Comparison of ENCODE assay signal across 1 cellular context in the genomic region with DNA sequence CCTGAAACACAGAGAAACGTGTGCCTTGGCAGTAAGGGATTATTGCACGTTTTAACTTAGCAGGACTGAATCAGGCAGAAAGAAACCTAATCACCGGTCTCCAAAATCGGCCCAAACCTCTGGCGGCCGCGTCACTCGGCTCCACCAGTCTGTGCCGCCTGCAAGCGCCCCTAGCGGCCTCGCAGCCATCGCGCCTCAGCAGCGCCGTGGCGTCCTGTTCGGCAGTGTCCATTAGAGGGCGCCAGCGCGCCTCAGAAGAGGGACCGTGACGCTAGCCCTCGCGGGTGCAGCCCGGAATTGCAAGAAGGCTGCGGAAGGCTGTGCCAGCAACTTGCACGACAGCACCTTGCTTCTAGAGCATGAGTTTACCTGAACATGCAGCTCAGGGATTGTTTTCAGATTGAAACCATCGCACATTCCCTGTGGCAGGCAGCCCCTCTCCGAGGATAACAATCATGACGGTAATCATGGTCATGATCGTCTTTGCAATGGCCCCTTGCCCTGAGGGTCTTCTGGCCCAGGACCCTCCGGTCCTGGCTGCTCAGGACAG.
A peak's percentile ranks its signal among the peaks of the same experiment; 100 is the strongest.
TF ChIP-seq lines count a peak whose summit lies in the region.

No MANE protein-coding gene starts in this region.

TF ChIP-seq in HepG2, 621 proteins besides CTCF, POLR2A, EP300 and RAD21 (continued from another document):
- TF ChIP-seq ZMAT5 (CRISPR knock-in tag; IDR thresholded peaks at IDR 0.05; ENCODE audit: borderline replicate concordance, low read depth) (no peak), ZNF788 (CRISPR knock-in tag; IDR thresholded peaks at IDR 0.05; ENCODE audit: borderline replicate concordance) (peak; percentile 91), ZNF644 (CRISPR knock-in tag; IDR thresholded peaks at IDR 0.05; ENCODE audit: low read depth) (peak; percentile 50; the same call in 1 of the 2 replicates), ZNF75D (CRISPR knock-in tag; IDR thresholded peaks at IDR 0.05; ENCODE audit: borderline replicate concordance) (no peak), CHD2 (IDR thresholded peaks at IDR 0.05; ENCODE audit: low read depth, low read length) (0 out of 2 replicates have a peak, but pooled peaks have one; percentile 40), NFATC3 (CRISPR knock-in tag; IDR thresholded peaks at IDR 0.05) (0 out of 2 replicates have a peak, but pooled peaks have one; percentile 30), MED1 (CRISPR knock-in tag; IDR thresholded peaks at IDR 0.05) (peak; percentile 42; the same call in 1 of the 2 replicates), ZNF589 (CRISPR knock-in tag; conservative IDR thresholded peaks at IDR 0.05) (peak; percentile 81; the same call in 1 of the 2 replicates), ZKSCAN8 (CRISPR knock-in tag; IDR thresholded peaks at IDR 0.05; ENCODE audit: borderline replicate concordance) (peak; percentile 79; the same call in 1 of the 2 replicates), ZNF264 (CRISPR knock-in tag; IDR thresholded peaks at IDR 0.05) (0 out of 2 replicates have a peak, but pooled peaks have one; percentile 52), ZNF772 (CRISPR knock-in tag; IDR thresholded peaks at IDR 0.05) (peak; percentile 85; the same call in 1 of the 2 replicates), NCOA1 (CRISPR knock-in tag; IDR thresholded peaks at IDR 0.05) (0 out of 2 replicates have a peak, but pooled peaks have one; percentile 29), GATAD1 (CRISPR knock-in tag; IDR thresholded peaks at IDR 0.05) (peak; percentile 75), ZNF563 (CRISPR knock-in tag; IDR thresholded peaks at IDR 0.05) (0 out of 2 replicates have a peak, but pooled peaks have one; percentile 38), ZFY (CRISPR knock-in tag; IDR thresholded peaks at IDR 0.05) (peak; percentile 64)
- TF ChIP-seq, protein P1, sequence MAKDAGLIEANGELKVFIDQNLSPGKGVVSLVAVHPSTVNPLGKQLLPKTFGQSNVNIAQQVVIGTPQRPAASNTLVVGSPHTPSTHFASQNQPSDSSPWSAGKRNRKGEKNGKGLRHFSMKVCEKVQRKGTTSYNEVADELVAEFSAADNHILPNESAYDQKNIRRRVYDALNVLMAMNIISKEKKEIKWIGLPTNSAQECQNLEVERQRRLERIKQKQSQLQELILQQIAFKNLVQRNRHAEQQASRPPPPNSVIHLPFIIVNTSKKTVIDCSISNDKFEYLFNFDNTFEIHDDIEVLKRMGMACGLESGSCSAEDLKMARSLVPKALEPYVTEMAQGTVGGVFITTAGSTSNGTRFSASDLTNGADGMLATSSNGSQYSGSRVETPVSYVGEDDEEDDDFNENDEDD (CRISPR knock-in tag; IDR thresholded peaks at IDR 0.05; ENCODE audit: borderline replicate concordance) = peak; percentile 56; the same call in 1 of the 2 replicates
- TF ChIP-seq, protein P2, sequence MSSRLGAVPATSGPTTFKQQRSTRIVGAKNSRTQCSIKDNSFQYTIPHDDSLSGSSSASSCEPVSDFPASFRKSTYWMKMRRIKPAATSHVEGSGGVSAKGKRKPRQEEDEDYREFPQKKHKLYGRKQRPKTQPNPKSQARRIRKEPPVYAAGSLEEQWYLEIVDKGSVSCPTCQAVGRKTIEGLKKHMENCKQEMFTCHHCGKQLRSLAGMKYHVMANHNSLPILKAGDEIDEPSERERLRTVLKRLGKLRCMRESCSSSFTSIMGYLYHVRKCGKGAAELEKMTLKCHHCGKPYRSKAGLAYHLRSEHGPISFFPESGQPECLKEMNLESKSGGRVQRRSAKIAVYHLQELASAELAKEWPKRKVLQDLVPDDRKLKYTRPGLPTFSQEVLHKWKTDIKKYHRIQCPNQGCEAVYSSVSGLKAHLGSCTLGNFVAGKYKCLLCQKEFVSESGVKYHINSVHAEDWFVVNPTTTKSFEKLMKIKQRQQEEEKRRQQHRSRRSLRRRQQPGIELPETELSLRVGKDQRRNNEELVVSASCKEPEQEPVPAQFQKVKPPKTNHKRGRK (CRISPR knock-in tag; IDR thresholded peaks at IDR 0.05) = no peak
- TF ChIP-seq, protein P3, sequence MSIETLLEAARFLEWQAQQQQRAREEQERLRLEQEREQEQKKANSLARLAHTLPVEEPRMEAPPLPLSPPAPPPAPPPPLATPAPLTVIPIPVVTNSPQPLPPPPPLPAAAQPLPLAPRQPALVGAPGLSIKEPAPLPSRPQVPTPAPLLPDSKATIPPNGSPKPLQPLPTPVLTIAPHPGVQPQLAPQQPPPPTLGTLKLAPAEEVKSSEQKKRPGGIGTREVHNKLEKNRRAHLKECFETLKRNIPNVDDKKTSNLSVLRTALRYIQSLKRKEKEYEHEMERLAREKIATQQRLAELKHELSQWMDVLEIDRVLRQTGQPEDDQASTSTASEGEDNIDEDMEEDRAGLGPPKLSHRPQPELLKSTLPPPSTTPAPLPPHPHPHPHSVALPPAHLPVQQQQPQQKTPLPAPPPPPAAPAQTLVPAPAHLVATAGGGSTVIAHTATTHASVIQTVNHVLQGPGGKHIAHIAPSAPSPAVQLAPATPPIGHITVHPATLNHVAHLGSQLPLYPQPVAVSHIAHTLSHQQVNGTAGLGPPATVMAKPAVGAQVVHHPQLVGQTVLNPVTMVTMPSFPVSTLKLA (IDR thresholded peaks at IDR 0.05) = no peak
